ENCODE assay signal across 1 cellular context in the genomic region with DNA sequence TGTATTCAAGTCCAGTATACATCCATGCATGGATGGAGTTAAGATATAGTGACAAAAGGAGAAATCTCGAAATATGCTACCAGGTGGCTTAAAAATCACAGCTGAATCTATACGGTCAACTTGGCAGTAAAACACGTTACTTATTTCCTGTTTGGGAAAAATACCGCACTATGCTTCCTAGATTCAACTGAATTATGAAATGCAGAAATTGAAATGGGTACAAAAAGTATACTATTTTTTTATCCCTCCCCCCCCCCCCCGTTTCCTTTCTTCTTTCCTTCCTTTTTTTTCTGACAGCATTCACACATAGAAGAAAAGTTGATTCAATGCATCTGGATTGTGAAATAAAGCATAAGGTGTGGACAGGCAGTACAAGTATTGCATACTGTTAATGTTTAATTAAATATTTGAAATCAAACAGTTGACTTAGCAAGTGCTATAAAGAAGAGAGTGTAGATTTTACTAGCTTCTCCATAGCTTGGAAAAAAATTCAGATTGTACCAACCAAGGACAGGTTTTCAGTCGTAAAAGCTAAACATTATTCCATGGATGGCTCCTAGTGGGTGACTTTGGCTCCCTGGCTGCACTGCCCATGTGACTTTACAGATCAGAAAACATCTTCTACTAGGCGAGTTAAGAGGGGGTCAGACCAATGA.
TF ChIP-seq lines count a peak whose summit lies in the region.

No MANE protein-coding gene starts in this region.

TF ChIP-seq in IMR-90, 13 proteins besides CTCF, POLR2A, EP300 and RAD21:
- TF ChIP-seq CEBPB (IDR thresholded peaks at IDR 0.05; ENCODE audit: low read depth, low read length) = 0 out of 2 replicates have a peak, but pooled peaks have one; percentile 11
- no peak for TF ChIP-seq FOS (IDR thresholded peaks at IDR 0.05; ENCODE audit: low read depth, low read length)
